In the genomic region with DNA sequence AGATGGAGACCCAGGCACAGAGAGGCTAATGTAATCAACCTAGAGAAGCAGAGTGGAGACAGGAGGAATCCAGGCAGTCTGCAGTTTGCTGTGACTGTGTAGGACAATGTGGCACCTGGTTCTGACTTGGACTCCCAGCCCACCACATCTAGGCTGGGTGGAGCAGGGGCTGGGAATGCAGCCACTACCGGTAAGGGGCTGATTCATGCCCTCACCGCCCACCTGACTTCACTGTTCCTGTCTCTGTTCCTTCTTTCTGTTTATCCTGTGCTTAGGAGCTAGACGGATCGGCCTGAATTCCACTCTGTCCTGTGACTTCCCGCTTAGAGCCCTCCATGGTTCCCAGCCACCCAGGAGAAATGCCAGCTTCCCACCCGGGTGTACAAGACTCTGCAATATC, we compare ENCODE assay signal across 9 cellular contexts. TPM values are rescaled to one million over a fixed set of nuclear protein-coding genes. Genes with fewer than 3 reads are reported as not detected.
DNase-seq lines count a peak whose midpoint lies in the region; ATAC-seq and TF ChIP-seq lines count a peak whose summit lies in the region.
"Had no signal": no experiment of that assay in that cellular context is flagged by ENCODE, and none has a peak within 500 bp of the region (broad histone marks: within the 10 kb centered on the region; RNA-seq: fewer than 3 reads in every experiment).

No MANE protein-coding gene starts in this region.

- peaks cover 12% of the 10 kb centered on the region for H3K4me1 Mint-ChIP-seq in T-helper 17 cell

- H3K27me3 Mint-ChIP-seq in T-helper 17 cell: peaks cover 33% of the 10 kb centered on the region

- H3K36me3 ChIP-seq in psoas muscle (ENCODE audit: insufficient read depth in 1 of 2, low read depth in 1 of 2): no peaks in the 10 kb centered on the region

- peaks cover 11% of the 10 kb centered on the region for H3K4me1 ChIP-seq in psoas muscle

- peak overlapping the region; percentile 10 for H3K4me3 Mint-ChIP-seq in T-helper 17 cell

- DNase-seq in D341Med (ENCODE audit: low spot score): peak; percentile 4
- DNase-seq in T-helper 17 cell: no peak
- no peak for DNase-seq in psoas muscle
- DNase-seq in SW 1271 (lab: John Stamatoyannopoulos, UW): no peak
- DNase-seq: NCI-H1417 treated with DMSO at 0.1 percent for 48 hours had no signal

- intact Hi-C loops in psoas muscle (cut with DNase I): no loop called here

- 62 to 71% (median 63%) methylated on average over 6 of the region's 6 CpGs for WGBS in psoas muscle, 3 donors

- peak overlapping the region; percentile 70 for H3K4me3 ChIP-seq in psoas muscle

- peaks cover 3% of the 10 kb centered on the region for H3K36me3 Mint-ChIP-seq in T-helper 17 cell (ENCODE audit: low read depth)

- peak overlapping the region; percentile 12 for H3K27ac Mint-ChIP-seq in T-helper 17 cell

- peak overlapping the region; percentile 42 for H3K27ac ChIP-seq in psoas muscle

- no peak for ATAC-seq in T-helper 17 cell
- peak; percentile 6 for ATAC-seq in esophagus mucosa
- ATAC-seq in psoas muscle: no peak
- no peak for ATAC-seq in GM18517 (IDR thresholded peaks at IDR 0.05; ENCODE audit: unreplicated experiment)
- ATAC-seq in GM21515 (IDR thresholded peaks at IDR 0.05; ENCODE audit: unreplicated experiment): no peak
- ATAC-seq in HG03354 (IDR thresholded peaks at IDR 0.05; ENCODE audit: poor library complexity, severe bottlenecking, unreplicated experiment): no peak

- H3K9me3 ChIP-seq in T-helper 17 cell (ENCODE audit: control insufficient read depth, low read length, poor library complexity, severe bottlenecking) (no peaks in the 10 kb centered on the region), psoas muscle (no peaks in the 10 kb centered on the region)

- no peak for TF ChIP-seq CTCF in psoas muscle (IDR thresholded peaks at IDR 0.05)

- H3K27me3 ChIP-seq in psoas muscle (ENCODE audit: insufficient read depth in 3 of 3, low read length in 2 of 3): peaks cover 0 to 15% (median 0%) of the 10 kb centered on the region in 3 donors

RNA-seq across cellular contexts. Expression of gene PDLIM4, which starts 2.6 kb away (rescaled TPM):
- total RNA-seq in T-helper 17 cell: not detected
- 26.9 TPM for total RNA-seq in esophagus mucosa
- total RNA-seq in psoas muscle: 1 to 10 TPM; 3.2 to 6.6 (median 5.6) TPM
- 1 to 10 TPM; 1.8 to 6.4 (median 3.0) TPM for polyA plus RNA-seq in psoas muscle

RNA-seq across cellular contexts. Expression of gene P4HA2, which starts 32.4 kb away (rescaled TPM):
- total RNA-seq in T-helper 17 cell (under 1 TPM in 1 of 2 donors, not detected in 1; 0.50 TPM), esophagus mucosa (19.0 TPM), psoas muscle (10 to 100 TPM; 12.5 to 21.6 (median 16.6) TPM)
- polyA plus RNA-seq in psoas muscle: 10 to 100 TPM; 10.2 to 13.7 (median 13.0) TPM

RNA-seq across cellular contexts. Expression of gene SLC22A4, which starts 34.1 kb away (rescaled TPM):
- total RNA-seq in T-helper 17 cell (under 1 TPM in 1 of 2 donors, not detected in 1; 0.70 TPM), esophagus mucosa (0.28 TPM), psoas muscle (10 to 100 TPM in 1 of 4 donors, 1 to 10 TPM in 3; 1.9 to 14.0 (median 2.7) TPM)
- 10 to 100 TPM in 1 of 3 donors, 1 to 10 TPM in 2; 1.1 to 17.5 (median 5.6) TPM for polyA plus RNA-seq in psoas muscle

Comparison
In these comparisons a context has a peak if more than half of its experiments do, and no peak if none do; other contexts are left out.
1. RNA of gene P4HA2, which starts 32.4 kb away (total RNA-seq): 12.5 to 21.6 TPM in psoas muscle and 19.0 TPM in esophagus mucosa (single experiment); 0.50 TPM in T-helper 17 cell; every median in the first group is over 4 times any median in the second.